In genomic region chr7:112144284-112145059, GRCh38 we compare ENCODE assay signal across 22 cellular contexts.
DNase-seq lines count a peak whose midpoint lies in the region; ATAC-seq and TF ChIP-seq lines count a peak whose summit lies in the region.
"Had no signal": no experiment of that assay in that cellular context is flagged by ENCODE, and none has a peak within 500 bp of the region (broad histone marks: within the 10 kb centered on the region; RNA-seq: fewer than 3 reads in every experiment).

No MANE protein-coding gene starts in this region.

- no peaks in the 10 kb centered on the region for H3K9me2 ChIP-seq in Karpas-422 (replicated peaks; ENCODE audit: insufficient read depth, low read length)

- no peak overlapping the region for H3K9ac ChIP-seq in Karpas-422 (ENCODE audit: low read length)
- H3K9ac ChIP-seq: parathyroid adenoma had no signal

- no peak overlapping the region for H3K4me3 ChIP-seq in upper lobe of right lung
- H3K4me3 ChIP-seq in Karpas-422 (ENCODE audit: low read length) = no peak overlapping the region
- H3K4me3 ChIP-seq: GM23338, sigmoid colon had no signal

- no peak overlapping the region for H3K27ac Mint-ChIP-seq in activated T-helper 17 cell treated with anti-CD3 and anti-CD28 coated beads, Interleukin-2, amount 50 U/mL, for 72 hours
- H3K27ac Mint-ChIP-seq: activated CD8-positive, alpha-beta T cell treated with anti-CD3 and anti-CD28 coated beads for 36 hours; GM23338; natural killer cell treated with Interleukin-12 subunit alpha and Interleukin-12 subunit beta and Interleukin-15 and Interleukin-18, amount 100 ng/mL, for 72 hours had no signal

- H3K27me3 ChIP-seq in upper lobe of right lung (no peaks in the 10 kb centered on the region), Karpas-422 (ENCODE audit: low read length) (no peaks in the 10 kb centered on the region)
- H3K27me3 ChIP-seq: sigmoid colon had no signal

- no peak for TF ChIP-seq CTCF in upper lobe of right lung (IDR thresholded peaks at IDR 0.05)

- H3K9me3 Mint-ChIP-seq in activated T-helper 17 cell treated with anti-CD3 and anti-CD28 coated beads, Interleukin-2, amount 50 U/mL, for 72 hours = no peaks in the 10 kb centered on the region
- H3K9me3 Mint-ChIP-seq: activated CD8-positive, alpha-beta T cell treated with anti-CD3 and anti-CD28 coated beads for 36 hours; GM23338; natural killer cell treated with Interleukin-12 subunit alpha and Interleukin-12 subunit beta and Interleukin-15 and Interleukin-18, amount 100 ng/mL, for 72 hours had no signal

- no peak overlapping the region for H3K4me3 Mint-ChIP-seq in activated T-helper 17 cell treated with anti-CD3 and anti-CD28 coated beads, Interleukin-2, amount 50 U/mL, for 72 hours
- H3K4me3 Mint-ChIP-seq: activated CD8-positive, alpha-beta T cell treated with anti-CD3 and anti-CD28 coated beads for 36 hours; GM23338; natural killer cell treated with Interleukin-12 subunit alpha and Interleukin-12 subunit beta and Interleukin-15 and Interleukin-18, amount 100 ng/mL, for 72 hours had no signal

- H3K4me2 ChIP-seq in Karpas-422 (ENCODE audit: low read depth, low read length, poor library complexity, severe bottlenecking) = no peak overlapping the region
- H3K4me2 ChIP-seq: GM23338 had no signal

- H4K20me1 ChIP-seq in Karpas-422 (ENCODE audit: insufficient read depth, low read depth, low read length) = no peaks in the 10 kb centered on the region

- H3K27ac ChIP-seq in upper lobe of right lung = peak overlapping the region; percentile 21
- no peak overlapping the region for H3K27ac ChIP-seq in Karpas-422 (ENCODE audit: low read length)
- H3K27ac ChIP-seq: parathyroid adenoma had no signal

- no peaks in the 10 kb centered on the region for H3K79me2 ChIP-seq in Karpas-422 (ENCODE audit: low read length)
- H3K79me2 ChIP-seq: parathyroid adenoma had no signal

- DNase-seq in Right ventricle myocardium superior = no peak
- DNase-seq in cardiac septum (ENCODE audit: low spot score) = no peak
- peak; percentile 71 for DNase-seq in cerebellum (ENCODE audit: low spot score)
- no peak for DNase-seq in left ventricle myocardium superior
- no peak for DNase-seq in upper lobe of right lung
- no peak for DNase-seq in Karpas-422
- DNase-seq: activated CD8-positive, alpha-beta T cell treated with anti-CD3 and anti-CD28 coated beads for 36 hours; activated naive CD4-positive, alpha-beta T cell; amygdala; central memory CD4-positive, alpha-beta T cell; DND-41; effector CD8-positive, alpha-beta T cell; glutamatergic neuron; NCI-H526; sigmoid colon; SW 1271 had no signal

- H3K9me3 ChIP-seq in upper lobe of right lung = no peaks in the 10 kb centered on the region
- H3K9me3 ChIP-seq in Karpas-422 (ENCODE audit: low read length) = no peaks in the 10 kb centered on the region
- H3K9me3 ChIP-seq: sigmoid colon had no signal

- no peaks in the 10 kb centered on the region for H3K36me3 ChIP-seq in upper lobe of right lung
- no peaks in the 10 kb centered on the region for H3K36me3 ChIP-seq in Karpas-422 (ENCODE audit: insufficient read depth, low read length)
- H3K36me3 ChIP-seq: sigmoid colon had no signal

- no peaks in the 10 kb centered on the region for H3K36me3 Mint-ChIP-seq in activated T-helper 17 cell treated with anti-CD3 and anti-CD28 coated beads, Interleukin-2, amount 50 U/mL, for 72 hours (ENCODE audit: low read depth)
- H3K36me3 Mint-ChIP-seq: natural killer cell treated with Interleukin-12 subunit alpha and Interleukin-12 subunit beta and Interleukin-15 and Interleukin-18, amount 100 ng/mL, for 72 hours had no signal

- intact Hi-C loops in Right ventricle myocardium superior (cut with DNase I) (no loop called here), cardiac septum (cut with DNase I) (no loop called here), left ventricle myocardium superior (cut with micrococcal nuclease) (no loop called here), upper lobe of right lung (cut with DNase I) (no loop called here)

- no peaks in the 10 kb centered on the region for H3K4me1 Mint-ChIP-seq in activated T-helper 17 cell treated with anti-CD3 and anti-CD28 coated beads, Interleukin-2, amount 50 U/mL, for 72 hours

- H3K27me3 Mint-ChIP-seq in activated T-helper 17 cell treated with anti-CD3 and anti-CD28 coated beads, Interleukin-2, amount 50 U/mL, for 72 hours = peaks cover 4% of the 10 kb centered on the region

- ATAC-seq in Right ventricle myocardium superior (ENCODE audit: poor library complexity) (peak; percentile 85), left ventricle myocardium superior (peak; percentile 83), upper lobe of right lung (peak; percentile 64), GM21717 (IDR thresholded peaks at IDR 0.05; ENCODE audit: unreplicated experiment) (no peak)
- ATAC-seq in activated T-helper 17 cell treated with anti-CD3 and anti-CD28 coated beads, Interleukin-2, amount 50 U/mL, for 72 hours (replicated peaks) = no peak
- ATAC-seq: activated CD8-positive, alpha-beta T cell treated with anti-CD3 and anti-CD28 coated beads for 36 hours; esophagus mucosa; GM23338; natural killer cell treated with Interleukin-12 subunit alpha and Interleukin-12 subunit beta and Interleukin-15 and Interleukin-18, amount 100 ng/mL, for 72 hours had no signal

- H3K4me1 ChIP-seq in upper lobe of right lung = peaks cover 26% of the 10 kb centered on the region
- H3K4me1 ChIP-seq in Karpas-422 (ENCODE audit: low read length) = no peaks in the 10 kb centered on the region
- H3K4me1 ChIP-seq: parathyroid adenoma had no signal

- H2AFZ ChIP-seq in Karpas-422 (ENCODE audit: low read length) = no peak overlapping the region
- H2AFZ ChIP-seq: GM23338, parathyroid adenoma had no signal

Comparison
In these comparisons a context has a peak if more than half of its experiments do, and no peak if none do; other contexts are left out.
1. ATAC-seq: peak in Right ventricle myocardium superior (single experiment), left ventricle myocardium superior (single experiment) and upper lobe of right lung (single experiment); none in activated T-helper 17 cell treated with anti-CD3 and anti-CD28 coated beads, Interleukin-2, amount 50 U/mL, for 72 hours (single experiment) and GM21717 (single experiment).